Comparison of ENCODE assay signal across 20 cellular contexts in the genomic region with DNA sequence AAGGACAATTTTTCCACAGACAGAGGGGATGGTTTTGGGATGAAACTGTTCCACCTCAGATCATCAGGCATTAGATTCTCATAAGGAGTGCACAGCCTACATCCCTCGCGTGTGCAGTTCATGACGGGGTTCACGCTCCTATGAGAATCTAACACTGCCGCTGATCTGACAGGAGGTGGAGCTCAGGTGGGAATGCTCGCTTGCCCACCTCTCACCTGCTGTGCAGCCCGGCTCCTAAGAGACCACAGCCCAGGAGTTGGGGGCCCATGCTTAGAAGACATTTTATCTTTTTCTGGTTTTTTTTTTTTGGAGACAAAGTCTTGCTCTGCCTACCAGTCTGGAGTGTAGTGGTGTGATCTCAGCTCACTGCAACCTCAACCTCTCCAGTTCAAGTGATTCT. TPM values are rescaled to one million over a fixed set of nuclear protein-coding genes. Genes with fewer than 3 reads are reported as not detected.
"Had no signal": no experiment of that assay in that cellular context is flagged by ENCODE, and none has a peak within 500 bp of the region (broad histone marks: within the 10 kb centered on the region; RNA-seq: fewer than 3 reads in every experiment).

No MANE protein-coding gene starts in this region.

- ATAC-seq: activated CD4-positive, CD25-positive, alpha-beta regulatory T cell treated with anti-CD3 and anti-CD28 coated beads, Interleukin-2, amount 50 U/mL, for 24 hours; esophagus mucosa; gastrocnemius medialis; heart left ventricle; left ventricle myocardium superior; naive thymus-derived CD4-positive, alpha-beta T cell; stimulated activated memory B cell treated with anti-CD40 and anti-IgM and Interleukin-4, amounts not matched to agents 10 μg/mL and 1 μg/mL and 100 μg/mL, for 72 hours had no signal

- H3K4me3 Mint-ChIP-seq: activated CD4-positive, alpha-beta T cell treated with anti-CD3 and anti-CD28 coated beads, Interleukin-2, amount 10 ng/mL, durations not matched to agents 7 days and 5 days; activated naive CD4-positive, alpha-beta T cell treated with anti-CD3 and anti-CD28 coated beads for 36 hours; stimulated activated memory B cell treated with anti-CD40 and anti-IgM and Interleukin-4, amounts not matched to agents 10 μg/mL and 1 μg/mL and 100 μg/mL, for 72 hours had no signal

- H3K9me3 ChIP-seq: gastrocnemius medialis, heart left ventricle, sigmoid colon, thoracic aorta had no signal

- H3K9me3 Mint-ChIP-seq: activated CD4-positive, alpha-beta T cell treated with anti-CD3 and anti-CD28 coated beads, Interleukin-2, amount 10 ng/mL, durations not matched to agents 7 days and 5 days; activated naive CD4-positive, alpha-beta T cell treated with anti-CD3 and anti-CD28 coated beads for 36 hours; activated T-helper 2 cell treated with anti-CD3 and anti-CD28 coated beads, Interferon-gamma antibody, Interleukin-2, Interleukin-4, amounts not matched to agents 10 μg/mL and 5 μg/mL and 100 μg/mL, durations not matched to agents 14 hours and 24 hours and 36 hours; stimulated activated memory B cell treated with anti-CD40 and anti-IgM and Interleukin-4, amounts not matched to agents 10 μg/mL and 1 μg/mL and 100 μg/mL, for 72 hours had no signal

- DNase-seq: activated CD4-positive, alpha-beta T cell treated with anti-CD3 and anti-CD28 coated beads, Interleukin-2, amount 10 ng/mL, durations not matched to agents 7 days and 5 days; activated naive CD4-positive, alpha-beta T cell treated with anti-CD3 and anti-CD28 coated beads for 36 hours; activated T-cell treated with anti-CD3 and anti-CD28 coated beads for 4 hours; cerebellar nuclear complex; effector CD4-positive, alpha-beta T cell; gastrocnemius medialis; heart left ventricle; left ventricle myocardium superior; naive thymus-derived CD4-positive, alpha-beta T cell; nucleus accumbens; sigmoid colon; stimulated activated CD4-positive, alpha-beta T cell treated with anti-CD3 and anti-CD28 coated beads, Interleukin-4, amount 100 ng/mL, for 4 hours had no signal

- H3K27me3 Mint-ChIP-seq: activated CD4-positive, alpha-beta T cell treated with anti-CD3 and anti-CD28 coated beads, Interleukin-2, amount 10 ng/mL, durations not matched to agents 7 days and 5 days; naive thymus-derived CD4-positive, alpha-beta T cell; stimulated activated memory B cell treated with anti-CD40 and anti-IgM and Interleukin-4, amounts not matched to agents 10 μg/mL and 1 μg/mL and 100 μg/mL, for 72 hours had no signal

- H3K27me3 ChIP-seq: gastrocnemius medialis, heart left ventricle, sigmoid colon had no signal

- H3K27ac Mint-ChIP-seq: activated CD4-positive, alpha-beta T cell treated with anti-CD3 and anti-CD28 coated beads, Interleukin-2, amount 10 ng/mL, durations not matched to agents 7 days and 5 days; activated naive CD4-positive, alpha-beta T cell treated with anti-CD3 and anti-CD28 coated beads for 36 hours had no signal

- H3K4me3 ChIP-seq: gastrocnemius medialis, heart left ventricle, sigmoid colon, thoracic aorta had no signal

- H3K36me3 ChIP-seq: gastrocnemius medialis had no signal

- H3K27ac ChIP-seq: sigmoid colon, thoracic aorta had no signal

RNA-seq across cellular contexts. Expression of a gene that starts 40.2 kb away (rescaled TPM):
- total RNA-seq: left ventricle myocardium superior; T-helper 1 cell treated with Interleukin-12 subunit alpha and Interleukin-12 subunit beta and Interleukin-4 antibody, amounts not matched to agents 30 ng/mL and 1 ng/mL, for 36 hours; thoracic aorta had no signal
- polyA plus RNA-seq: heart left ventricle; naive thymus-derived CD4-positive, alpha-beta T cell had no signal

RNA-seq across cellular contexts. Expression of a gene that starts 44.2 kb away (rescaled TPM):
- total RNA-seq: activated CD4-positive, alpha-beta T cell treated with anti-CD3 and anti-CD28 coated beads, Interleukin-2, amount 10 ng/mL, durations not matched to agents 7 days and 5 days; aorta; T-helper 1 cell treated with Interleukin-12 subunit alpha and Interleukin-12 subunit beta and Interleukin-4 antibody, amounts not matched to agents 30 ng/mL and 1 ng/mL, for 36 hours; thoracic aorta; ureter had no signal
